In the genomic region with DNA sequence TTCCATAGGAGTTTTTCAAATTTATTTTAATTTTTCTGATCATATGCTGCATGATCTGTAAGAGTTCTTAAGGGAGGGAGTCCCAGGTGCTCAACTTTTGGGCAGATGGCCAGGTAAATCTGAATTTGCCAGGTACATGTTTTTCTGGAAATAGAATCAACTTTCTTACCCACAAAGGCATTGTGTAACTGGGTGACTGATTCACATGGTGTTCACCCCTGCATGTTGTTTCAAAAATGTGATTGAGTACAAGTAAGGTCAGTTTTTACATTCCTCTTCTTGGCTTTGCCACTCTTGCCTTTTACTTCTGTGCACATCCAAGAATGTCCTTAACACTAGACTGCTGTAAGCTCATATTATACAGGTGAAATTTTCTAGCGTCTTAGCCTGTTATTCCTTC, we compare ENCODE assay signal across 17 cellular contexts. TPM values are rescaled to one million over a fixed set of nuclear protein-coding genes. Genes with fewer than 3 reads are reported as not detected.
DNase-seq lines count a peak whose midpoint lies in the region; ATAC-seq and TF ChIP-seq lines count a peak whose summit lies in the region.
"Had no signal": no experiment of that assay in that cellular context is flagged by ENCODE, and none has a peak within 500 bp of the region (broad histone marks: within the 10 kb centered on the region; RNA-seq: fewer than 3 reads in every experiment).

No MANE protein-coding gene starts in this region.

- H3K4me3 ChIP-seq in left lung: no peak overlapping the region

- no peak overlapping the region for H3K27ac Mint-ChIP-seq in Calu3 (ENCODE audit: unreplicated experiment)
- peak overlapping the region; percentile 35 for H3K27ac Mint-ChIP-seq in central memory CD8-positive, alpha-beta T cell (ENCODE audit: low read depth)
- no peak overlapping the region for H3K27ac Mint-ChIP-seq in WTC11
- H3K27ac Mint-ChIP-seq: activated CD4-positive, alpha-beta memory T cell treated with anti-CD3 and anti-CD28 coated beads for 36 hours; immature natural killer cell had no signal

- intact Hi-C loops in Calu3 (cut with micrococcal nuclease; ENCODE audit: unreplicated experiment) (loop anchor here (1.0 kb wide), 2 partner anchors 246 to 435 kb away; no protein-coding TSS in a partner anchor), left lung (cut with DNase I) (loop anchor here in 1 of 2 donors (5.0 kb wide), 1 partner anchor 248 kb away; no protein-coding TSS in a partner anchor)

- CTCF ChIA-PET in Calu3 (lab: Charles Lee): interaction anchor here (0.6 to 2.1 kb wide), 6 partner anchors 11 to 435 kb away, joined by 3 to 14 read pairs (median 4); no protein-coding TSS in a partner anchor
- CTCF ChIA-PET in WTC11 (lab: Charles Lee): interaction anchor here (0.6 to 3.3 kb wide), 12 partner anchors 7 to 535 kb away, joined by 3 to 39 read pairs (median 4); no protein-coding TSS in a partner anchor

- peaks cover 5% of the 10 kb centered on the region for H3K9me3 Mint-ChIP-seq in Calu3 (ENCODE audit: low read depth, unreplicated experiment)
- no peaks in the 10 kb centered on the region for H3K9me3 Mint-ChIP-seq in central memory CD8-positive, alpha-beta T cell
- peaks cover 27% of the 10 kb centered on the region for H3K9me3 Mint-ChIP-seq in WTC11

- no peak overlapping the region for H3K4me3 Mint-ChIP-seq in Calu3 (ENCODE audit: low read depth, unreplicated experiment)
- no peak overlapping the region for H3K4me3 Mint-ChIP-seq in central memory CD8-positive, alpha-beta T cell
- no peak overlapping the region for H3K4me3 Mint-ChIP-seq in WTC11
- H3K4me3 Mint-ChIP-seq: activated CD4-positive, alpha-beta memory T cell treated with anti-CD3 and anti-CD28 coated beads for 36 hours; immature natural killer cell had no signal

- no peaks in the 10 kb centered on the region for H3K27me3 ChIP-seq in left lung

- H3K27ac ChIP-seq in KOPT-K1 (ENCODE audit: low read depth, low read length, poor library complexity, severe bottlenecking) (peak overlapping the region; percentile 41), left lung (no peak overlapping the region)
- H3K27ac ChIP-seq: C4-2B had no signal

- peaks cover 0 to 9% of the 10 kb centered on the region in 2 donors for H3K4me1 ChIP-seq in left lung

- POLR2A ChIA-PET in WTC11 (lab: Charles Lee): interaction anchor here (1.0 kb wide), 1 partner anchor 246 kb away, joined by 3 read pairs; no protein-coding TSS in a partner anchor

- H3K9me3 ChIP-seq in KOPT-K1 (ENCODE audit: insufficient read depth, low read length, poor library complexity, severe bottlenecking): peaks cover 49% of the 10 kb centered on the region
- peaks cover 0 to 3% of the 10 kb centered on the region in 2 donors for H3K9me3 ChIP-seq in left lung

- H3K4me1 Mint-ChIP-seq in Calu3 (ENCODE audit: low read depth, unreplicated experiment) (peaks cover 15% of the 10 kb centered on the region), WTC11 (no peaks in the 10 kb centered on the region)
- peaks cover 11% of the 10 kb centered on the region for H3K4me1 Mint-ChIP-seq in central memory CD8-positive, alpha-beta T cell

- no peak for TF ChIP-seq CTCF in Calu3 (IDR thresholded peaks at IDR 0.05; ENCODE audit: unreplicated experiment)
- TF ChIP-seq CTCF in left lung (IDR thresholded peaks at IDR 0.05): no peak
- no peak for TF ChIP-seq CTCF in WTC11 (IDR thresholded peaks at IDR 0.05)

- H3K36me3 ChIP-seq in KOPT-K1 (ENCODE audit: insufficient read depth, low read length): peaks cover 52% of the 10 kb centered on the region
- peaks cover 0 to 9% of the 10 kb centered on the region in 2 donors for H3K36me3 ChIP-seq in left lung

- no peaks in the 10 kb centered on the region for H3K27me3 Mint-ChIP-seq in Calu3 (ENCODE audit: unreplicated experiment)
- H3K27me3 Mint-ChIP-seq in central memory CD8-positive, alpha-beta T cell: no peaks in the 10 kb centered on the region
- H3K27me3 Mint-ChIP-seq in WTC11 (ENCODE audit: low read depth): no peaks in the 10 kb centered on the region
- H3K27me3 Mint-ChIP-seq: activated CD4-positive, alpha-beta memory T cell treated with anti-CD3 and anti-CD28 coated beads for 36 hours had no signal

- DNase-seq in Calu3: peak; percentile 10
- DNase-seq in central memory CD8-positive, alpha-beta T cell (ENCODE audit: low spot score in 2 of 2): no peak
- DNase-seq in left lung: no peak
- DNase-seq in activated naive CD4-positive, alpha-beta T cell (lab: John Stamatoyannopoulos, UW): no peak
- DNase-seq in WTC11 (ENCODE audit: low spot score): no peak
- no peak for DNase-seq in effector CD8-positive, alpha-beta T cell (lab: John Stamatoyannopoulos, UW)
- DNase-seq: activated CD4-positive, alpha-beta memory T cell treated with anti-CD3 and anti-CD28 coated beads for 36 hours; activated gamma-delta T cell treated with Interleukin-2 at 50 U/mL for 16 hours; cerebellar nuclear complex; NCI-H1092 treated with DMSO at 0.1 percent for 48 hours; NCI-H446 treated with DMSO at 0.1 percent for 48 hours; retina; stimulated activated naive CD4-positive, alpha-beta T cell treated with Interleukin-2 at 50 U/mL for 16 hours had no signal

- BruUV-seq in Calu3 (replicated peaks; lab: Mats Ljungman, UMichigan): no TSS peak

- H3K36me3 Mint-ChIP-seq in Calu3 (ENCODE audit: insufficient read depth, unreplicated experiment) (no peaks in the 10 kb centered on the region), WTC11 (peaks cover 17% of the 10 kb centered on the region)
- peaks cover 1% of the 10 kb centered on the region for H3K36me3 Mint-ChIP-seq in central memory CD8-positive, alpha-beta T cell (ENCODE audit: insufficient read depth)

- no peak for ATAC-seq in central memory CD8-positive, alpha-beta T cell (replicated peaks; ENCODE audit: extremely low read depth, poor library complexity, severe bottlenecking)
- ATAC-seq in left lung (peak; percentile 54), HG03196 (IDR thresholded peaks at IDR 0.05; ENCODE audit: unreplicated experiment) (no peak), WTC11 (no peak)

TF ChIP-seq in WTC11, 78 proteins besides CTCF, POLR2A, EP300 and RAD21:
- no peak for TF ChIP-seq RELA (CRISPR knock-in tag; IDR thresholded peaks at IDR 0.05; ENCODE audit: borderline replicate concordance)
- TF ChIP-seq, protein P1, sequence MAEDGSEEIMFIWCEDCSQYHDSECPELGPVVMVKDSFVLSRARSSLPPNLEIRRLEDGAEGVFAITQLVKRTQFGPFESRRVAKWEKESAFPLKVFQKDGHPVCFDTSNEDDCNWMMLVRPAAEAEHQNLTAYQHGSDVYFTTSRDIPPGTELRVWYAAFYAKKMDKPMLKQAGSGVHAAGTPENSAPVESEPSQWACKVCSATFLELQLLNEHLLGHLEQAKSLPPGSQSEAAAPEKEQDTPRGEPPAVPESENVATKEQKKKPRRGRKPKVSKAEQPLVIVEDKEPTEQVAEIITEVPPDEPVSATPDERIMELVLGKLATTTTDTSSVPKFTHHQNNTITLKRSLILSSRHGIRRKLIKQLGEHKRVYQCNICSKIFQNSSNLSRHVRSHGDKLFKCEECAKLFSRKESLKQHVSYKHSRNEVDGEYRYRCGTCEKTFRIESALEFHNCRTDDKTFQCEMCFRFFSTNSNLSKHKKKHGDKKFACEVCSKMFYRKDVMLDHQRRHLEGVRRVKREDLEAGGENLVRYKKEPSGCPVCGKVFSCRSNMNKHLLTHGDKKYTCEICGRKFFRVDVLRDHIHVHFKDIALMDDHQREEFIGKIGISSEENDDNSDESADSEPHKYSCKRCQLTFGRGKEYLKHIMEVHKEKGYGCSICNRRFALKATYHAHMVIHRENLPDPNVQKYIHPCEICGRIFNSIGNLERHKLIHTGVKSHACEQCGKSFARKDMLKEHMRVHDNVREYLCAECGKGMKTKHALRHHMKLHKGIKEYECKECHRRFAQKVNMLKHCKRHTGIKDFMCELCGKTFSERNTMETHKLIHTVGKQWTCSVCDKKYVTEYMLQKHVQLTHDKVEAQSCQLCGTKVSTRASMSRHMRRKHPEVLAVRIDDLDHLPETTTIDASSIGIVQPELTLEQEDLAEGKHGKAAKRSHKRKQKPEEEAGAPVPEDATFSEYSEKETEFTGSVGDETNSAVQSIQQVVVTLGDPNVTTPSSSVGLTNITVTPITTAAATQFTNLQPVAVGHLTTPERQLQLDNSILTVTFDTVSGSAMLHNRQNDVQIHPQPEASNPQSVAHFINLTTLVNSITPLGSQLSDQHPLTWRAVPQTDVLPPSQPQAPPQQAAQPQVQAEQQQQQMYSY (CRISPR knock-in tag; IDR thresholded peaks at IDR 0.05): no peak
- TF ChIP-seq, protein P2, sequence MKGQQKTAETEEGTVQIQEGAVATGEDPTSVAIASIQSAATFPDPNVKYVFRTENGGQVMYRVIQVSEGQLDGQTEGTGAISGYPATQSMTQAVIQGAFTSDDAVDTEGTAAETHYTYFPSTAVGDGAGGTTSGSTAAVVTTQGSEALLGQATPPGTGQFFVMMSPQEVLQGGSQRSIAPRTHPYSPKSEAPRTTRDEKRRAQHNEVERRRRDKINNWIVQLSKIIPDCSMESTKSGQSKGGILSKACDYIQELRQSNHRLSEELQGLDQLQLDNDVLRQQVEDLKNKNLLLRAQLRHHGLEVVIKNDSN (CRISPR knock-in tag; IDR thresholded peaks at IDR 0.05): no peak
- TF ChIP-seq CREB1 (CRISPR knock-in tag; IDR thresholded peaks at IDR 0.05): no peak
- no peak for TF ChIP-seq ZBTB21 (CRISPR knock-in tag; IDR thresholded peaks at IDR 0.05; ENCODE audit: borderline replicate concordance)
- no peak for TF ChIP-seq ZNF232 (CRISPR knock-in tag; IDR thresholded peaks at IDR 0.05)
- TF ChIP-seq ZNF121 (CRISPR knock-in tag; IDR thresholded peaks at IDR 0.05): no peak
- TF ChIP-seq, protein P3, sequence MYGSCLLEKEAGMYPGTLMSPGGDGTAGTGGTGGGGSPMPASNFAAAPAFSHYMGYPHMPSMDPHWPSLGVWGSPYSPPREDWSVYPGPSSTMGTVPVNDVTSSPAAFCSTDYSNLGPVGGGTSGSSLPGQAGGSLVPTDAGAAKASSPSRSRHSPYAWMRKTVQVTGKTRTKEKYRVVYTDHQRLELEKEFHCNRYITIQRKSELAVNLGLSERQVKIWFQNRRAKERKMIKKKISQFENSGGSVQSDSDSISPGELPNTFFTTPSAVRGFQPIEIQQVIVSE (CRISPR knock-in tag; IDR thresholded peaks at IDR 0.05; ENCODE audit: borderline replicate concordance): no peak
- TF ChIP-seq, protein P4, sequence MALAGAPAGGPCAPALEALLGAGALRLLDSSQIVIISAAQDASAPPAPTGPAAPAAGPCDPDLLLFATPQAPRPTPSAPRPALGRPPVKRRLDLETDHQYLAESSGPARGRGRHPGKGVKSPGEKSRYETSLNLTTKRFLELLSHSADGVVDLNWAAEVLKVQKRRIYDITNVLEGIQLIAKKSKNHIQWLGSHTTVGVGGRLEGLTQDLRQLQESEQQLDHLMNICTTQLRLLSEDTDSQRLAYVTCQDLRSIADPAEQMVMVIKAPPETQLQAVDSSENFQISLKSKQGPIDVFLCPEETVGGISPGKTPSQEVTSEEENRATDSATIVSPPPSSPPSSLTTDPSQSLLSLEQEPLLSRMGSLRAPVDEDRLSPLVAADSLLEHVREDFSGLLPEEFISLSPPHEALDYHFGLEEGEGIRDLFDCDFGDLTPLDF (CRISPR knock-in tag; IDR thresholded peaks at IDR 0.05): no peak

RNA-seq across cellular contexts. Expression of a gene that starts 30.4 kb away (rescaled TPM):
- total RNA-seq in Calu3 (2022): 38.8 and 44.9 TPM in 2 replicates
- total RNA-seq in left lung: 10 to 100 TPM; 32.1 to 45.7 TPM
- 18.4 to 22.0 TPM (median 18.8 TPM) in 3 replicates for total RNA-seq in WTC11 (2021)
